ENCODE assay signal across 39 cellular contexts in the genomic region with DNA sequence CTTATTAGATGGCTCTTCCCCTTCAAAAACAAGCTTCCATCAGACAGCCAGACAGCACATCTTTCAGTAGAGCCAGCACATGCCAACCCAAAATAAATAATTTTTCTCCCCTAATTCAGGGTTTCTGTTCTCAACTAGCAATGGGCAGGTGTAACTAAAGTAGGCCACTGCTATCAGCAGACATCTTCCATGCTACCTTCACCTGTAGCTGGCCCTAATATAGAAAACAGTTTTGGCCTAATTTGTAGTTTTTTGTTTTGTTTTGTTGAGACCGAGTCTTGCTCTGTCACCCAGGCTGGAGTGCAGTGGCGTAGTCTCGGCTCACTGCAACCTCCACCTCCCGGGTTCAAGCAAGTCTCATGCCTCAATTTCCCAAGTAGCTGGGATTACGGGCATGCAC. TPM values are rescaled to one million over a fixed set of nuclear protein-coding genes. Genes with fewer than 3 reads are reported as not detected.
"Had no signal": no experiment of that assay in that cellular context is flagged by ENCODE, and none has a peak within 500 bp of the region (broad histone marks: within the 10 kb centered on the region; RNA-seq: fewer than 3 reads in every experiment).

No MANE protein-coding gene starts in this region.

- DNase-seq: Karpas-422, Kasumi-1, MG63, MM.1S, MV-4-11, NCI-H1048, NCI-H1092, NCI-H1092 treated with DMSO at 0.1 percent for 48 hours, NCI-H1105, NCI-H1105 treated with DMSO at 0.1 percent for 48 hours, NCI-H1417, NCI-H1417 treated with DMSO at 0.1 percent for 48 hours, NCI-H1436, NCI-H1436 treated with DMSO at 0.1 percent for 48 hours, NCI-H146, NCI-H1694, NCI-H1694 treated with DMSO at 0.1 percent for 48 hours, NCI-H187, NCI-H187 treated with DMSO at 0.1 percent for 48 hours, NCI-H1930, NCI-H2029, NCI-H2029 treated with DMSO at 0.1 percent for 48 hours, NCI-H2081, NCI-H2081 treated with DMSO at 0.1 percent for 48 hours, NCI-H2107, NCI-H2171, NCI-H2171 treated with DMSO at 0.1 percent for 48 hours, NCI-H2227 treated with DMSO at 0.1 percent for 48 hours, NCI-H226, NCI-H446, NCI-H446 treated with DMSO at 0.1 percent for 48 hours, NCI-H510A, NCI-H510A treated with DMSO at 0.1 percent for 48 hours, NCI-H524, NCI-H524 treated with DMSO at 0.1 percent for 48 hours had no signal

- H3K4me3 ChIP-seq: MG63 had no signal

- H3K36me3 ChIP-seq: MG63 had no signal

RNA-seq across cellular contexts. Expression of gene EFCAB3, which starts 29.2 kb away (rescaled TPM):
- total RNA-seq: LHCN-M2, M059J, MCF 10A, NCI-H460 had no signal
